Comparison of ENCODE assay signal across 20 cellular contexts in genomic region chr2:150060341-150060740, GRCh38.
DNase-seq lines count a peak whose midpoint lies in the region; ATAC-seq, FAIRE-seq and TF ChIP-seq lines count a peak whose summit lies in the region.
"Had no signal": no experiment of that assay in that cellular context is flagged by ENCODE, and none has a peak within 500 bp of the region (broad histone marks: within the 10 kb centered on the region; RNA-seq: fewer than 3 reads in every experiment).

No MANE protein-coding gene starts in this region.

- DNase-seq in Ammon's horn (ENCODE audit: low spot score), result peak; percentile 15
- DNase-seq in endothelial cell of umbilical vein (ENCODE audit: low read depth, low spot score), result no peak
- DNase-seq in midbrain (lab: John Stamatoyannopoulos, UW), result peak; percentile 54
- no peak for DNase-seq in RCC 7860 (ENCODE audit: low spot score)
- no peak for DNase-seq in stimulated activated naive CD8-positive, alpha-beta T cell treated with anti-CD3 and anti-CD28 coated beads, Interleukin-15, Interleukin-2, amounts not matched to agents 100 U/mL and 50 U/mL, for 24 hours
- DNase-seq in activated T-helper 1 cell treated with anti-CD3 and anti-CD28 coated beads, Interleukin-12 subunit alpha, Interleukin-12 subunit beta, Interleukin-2, Interleukin-4 antibody, amounts not matched to agents 30 ng/mL and 10 ng/mL and 1 ng/mL, durations not matched to agents 14 hours and 24 hours and 36 hours (ENCODE audit: low spot score), result no peak
- DNase-seq: activated CD4-positive, alpha-beta T cell treated with anti-CD3 and anti-CD28 coated beads, Interleukin-2, amount 10 ng/mL, durations not matched to agents 7 days and 5 days; activated CD8-positive, alpha-beta memory T cell treated with anti-CD3 and anti-CD28 coated beads, Interleukin-2, amount 10 ng/mL, durations not matched to agents 7 days and 5 days; HCEC 1CT; heart right ventricle; NCI-H226; PC-3; psoas muscle; SIG-M5; stimulated activated naive B cell treated with anti-CD40 and anti-IgM and Interleukin-4, amounts not matched to agents 10 μg/mL and 1 μg/mL and 100 μg/mL, for 72 hours had no signal

- POLR2A ChIA-PET in endothelial cell of umbilical vein (lab: Charles Lee), result interaction anchor here (0.7 kb wide), 1 partner anchor 300 kb away, joined by 3 read pairs; no protein-coding TSS in a partner anchor

- peak overlapping the region; percentile 22; the same call in 1 of the 2 replicates for H3K27ac ChIP-seq in HUES64 (ENCODE audit: low read depth, low read length)
- H3K27ac ChIP-seq in endothelial cell of umbilical vein (ENCODE audit: insufficient read depth, low read depth, low read length), result no peak overlapping the region
- H3K27ac ChIP-seq: heart right ventricle, psoas muscle had no signal

- WGBS in HUES64, result 33% methylated on average over 1 of the region's 1 CpG

- CTCF ChIA-PET in endothelial cell of umbilical vein (lab: Charles Lee), result interaction anchor here (0.7 to 1.3 kb wide), 2 partner anchors 12 to 262 kb away, joined by 3 to 4 read pairs; no protein-coding TSS in a partner anchor

- H3K36me3 Mint-ChIP-seq in activated T-helper 1 cell treated with anti-CD3 and anti-CD28 coated beads, Interleukin-12 subunit alpha, Interleukin-12 subunit beta, Interleukin-2, Interleukin-4 antibody, amounts not matched to agents 30 ng/mL and 10 ng/mL and 1 ng/mL, durations not matched to agents 14 hours and 24 hours and 36 hours (ENCODE audit: low read depth), result no peaks in the 10 kb centered on the region
- H3K36me3 Mint-ChIP-seq: activated CD8-positive, alpha-beta memory T cell treated with anti-CD3 and anti-CD28 coated beads, Interleukin-2, amount 10 ng/mL, durations not matched to agents 7 days and 5 days; activated naive CD4-positive, alpha-beta T cell treated with anti-CD3 and anti-CD28 coated beads, Interleukin-2, amount 50 U/mL, for 72 hours; stimulated activated naive B cell treated with anti-CD40 and anti-IgM and Interleukin-4, amounts not matched to agents 10 μg/mL and 1 μg/mL and 100 μg/mL, for 72 hours had no signal

- no peak for TF ChIP-seq POLR2A in endothelial cell of umbilical vein (IDR thresholded peaks at IDR 0.05; ENCODE audit: low read depth, low read length)

- intact Hi-C loops in endothelial cell of umbilical vein (cut with micrococcal nuclease), result no loop called here
- intact Hi-C loops in activated T-helper 1 cell treated with anti-CD3 and anti-CD28 coated beads, Interleukin-12 subunit alpha, Interleukin-12 subunit beta, Interleukin-2, Interleukin-4 antibody, amounts not matched to agents 30 ng/mL and 10 ng/mL and 1 ng/mL, durations not matched to agents 14 hours and 24 hours and 36 hours (cut with micrococcal nuclease), result no loop called here

- H3K4me3 ChIP-seq in HUES64 (ENCODE audit: low read length), result no peak overlapping the region
- no peak overlapping the region for H3K4me3 ChIP-seq in endothelial cell of umbilical vein (replicated peaks in 1 of 3; ENCODE audit: insufficient read depth in 1 of 3, low read depth in 1 of 3, low read length in 3 of 3)
- H3K4me3 ChIP-seq: heart right ventricle, psoas muscle had no signal

- no peaks in the 10 kb centered on the region for H3K36me3 ChIP-seq in HUES64 (ENCODE audit: insufficient read depth, low read length)
- no peaks in the 10 kb centered on the region for H3K36me3 ChIP-seq in endothelial cell of umbilical vein (ENCODE audit: control insufficient read depth in 2 of 2, extremely low read depth in 1 of 2, insufficient read depth in 2 of 2, low read length in 2 of 2)
- H3K36me3 ChIP-seq: heart right ventricle had no signal

- peaks cover 23% of the 10 kb centered on the region for H3K4me1 ChIP-seq in HUES64 (ENCODE audit: insufficient read depth, low read length)
- peaks cover 4% of the 10 kb centered on the region for H3K4me1 ChIP-seq in endothelial cell of umbilical vein (ENCODE audit: control insufficient read depth, extremely low read depth, insufficient read depth, low read length)

- no peak for ATAC-seq in GM21367 (IDR thresholded peaks at IDR 0.05; ENCODE audit: unreplicated experiment)
- ATAC-seq in stimulated activated naive CD8-positive, alpha-beta T cell treated with anti-CD3 and anti-CD28 coated beads, Interleukin-15, Interleukin-2, amounts not matched to agents 100 U/mL and 50 U/mL, for 24 hours, result no peak
- ATAC-seq: activated CD8-positive, alpha-beta memory T cell treated with anti-CD3 and anti-CD28 coated beads, Interleukin-2, amount 10 ng/mL, durations not matched to agents 7 days and 5 days; activated naive CD4-positive, alpha-beta T cell treated with anti-CD3 and anti-CD28 coated beads, Interleukin-2, amount 50 U/mL, for 72 hours; heart right ventricle; PC-3; psoas muscle; stimulated activated naive B cell treated with anti-CD40 and anti-IgM and Interleukin-4, amounts not matched to agents 10 μg/mL and 1 μg/mL and 100 μg/mL, for 72 hours had no signal

- H4K20me1 ChIP-seq in endothelial cell of umbilical vein (replicated peaks; ENCODE audit: control insufficient read depth, extremely low read depth, insufficient read depth, low read length), result no peaks in the 10 kb centered on the region

- no peaks in the 10 kb centered on the region for H3K27me3 Mint-ChIP-seq in activated T-helper 1 cell treated with anti-CD3 and anti-CD28 coated beads, Interleukin-12 subunit alpha, Interleukin-12 subunit beta, Interleukin-2, Interleukin-4 antibody, amounts not matched to agents 30 ng/mL and 10 ng/mL and 1 ng/mL, durations not matched to agents 14 hours and 24 hours and 36 hours (ENCODE audit: insufficient read depth)
- H3K27me3 Mint-ChIP-seq: activated CD4-positive, alpha-beta T cell treated with anti-CD3 and anti-CD28 coated beads, Interleukin-2, amount 10 ng/mL, durations not matched to agents 7 days and 5 days; activated CD8-positive, alpha-beta memory T cell treated with anti-CD3 and anti-CD28 coated beads, Interleukin-2, amount 10 ng/mL, durations not matched to agents 7 days and 5 days; stimulated activated naive B cell treated with anti-CD40 and anti-IgM and Interleukin-4, amounts not matched to agents 10 μg/mL and 1 μg/mL and 100 μg/mL, for 72 hours had no signal

- H3K9me1 ChIP-seq in endothelial cell of umbilical vein (replicated peaks; ENCODE audit: control insufficient read depth, extremely low read depth, insufficient read depth, low read length), result no peaks in the 10 kb centered on the region

- H3K9me3 ChIP-seq in HUES64 (ENCODE audit: insufficient read depth, low read depth, low read length) (no peaks in the 10 kb centered on the region), endothelial cell of umbilical vein (replicated peaks; ENCODE audit: control insufficient read depth, insufficient read depth, low read length) (no peaks in the 10 kb centered on the region)
- H3K9me3 ChIP-seq: heart right ventricle, psoas muscle had no signal

- H3K4me3 Mint-ChIP-seq in activated T-helper 1 cell treated with anti-CD3 and anti-CD28 coated beads, Interleukin-12 subunit alpha, Interleukin-12 subunit beta, Interleukin-2, Interleukin-4 antibody, amounts not matched to agents 30 ng/mL and 10 ng/mL and 1 ng/mL, durations not matched to agents 14 hours and 24 hours and 36 hours, result no peak overlapping the region
- H3K4me3 Mint-ChIP-seq: activated CD4-positive, alpha-beta T cell treated with anti-CD3 and anti-CD28 coated beads, Interleukin-2, amount 10 ng/mL, durations not matched to agents 7 days and 5 days; activated CD8-positive, alpha-beta memory T cell treated with anti-CD3 and anti-CD28 coated beads, Interleukin-2, amount 10 ng/mL, durations not matched to agents 7 days and 5 days; stimulated activated naive B cell treated with anti-CD40 and anti-IgM and Interleukin-4, amounts not matched to agents 10 μg/mL and 1 μg/mL and 100 μg/mL, for 72 hours had no signal

- H3K79me2 ChIP-seq in endothelial cell of umbilical vein (ENCODE audit: control insufficient read depth, insufficient read depth, low read length), result no peaks in the 10 kb centered on the region

- H3K9ac ChIP-seq in HUES64 (ENCODE audit: low read depth, low read length) (no peak overlapping the region), endothelial cell of umbilical vein (replicated peaks; ENCODE audit: extremely low read depth, insufficient read depth, low read length) (no peak overlapping the region)

- dilution Hi-C loops in endothelial cell of umbilical vein (cut with MboI; ENCODE audit: extremely low pct_ligation_motif_present, low sequenced_read_pairs), result no loop called here

- no peak overlapping the region for H3K27ac Mint-ChIP-seq in activated T-helper 1 cell treated with anti-CD3 and anti-CD28 coated beads, Interleukin-12 subunit alpha, Interleukin-12 subunit beta, Interleukin-2, Interleukin-4 antibody, amounts not matched to agents 30 ng/mL and 10 ng/mL and 1 ng/mL, durations not matched to agents 14 hours and 24 hours and 36 hours
- H3K27ac Mint-ChIP-seq: activated CD4-positive, alpha-beta T cell treated with anti-CD3 and anti-CD28 coated beads, Interleukin-2, amount 10 ng/mL, durations not matched to agents 7 days and 5 days; activated CD8-positive, alpha-beta memory T cell treated with anti-CD3 and anti-CD28 coated beads, Interleukin-2, amount 10 ng/mL, durations not matched to agents 7 days and 5 days; activated naive CD4-positive, alpha-beta T cell treated with anti-CD3 and anti-CD28 coated beads, Interleukin-2, amount 50 U/mL, for 72 hours; stimulated activated naive B cell treated with anti-CD40 and anti-IgM and Interleukin-4, amounts not matched to agents 10 μg/mL and 1 μg/mL and 100 μg/mL, for 72 hours had no signal

- no peak for TF ChIP-seq CTCF in endothelial cell of umbilical vein (IDR thresholded peaks at IDR 0.05; ENCODE audit: extremely low read depth in 1 of 2, insufficient read depth in 1 of 2, low read depth in 1 of 2, low read length in 2 of 2)

- H3K4me1 Mint-ChIP-seq in activated T-helper 1 cell treated with anti-CD3 and anti-CD28 coated beads, Interleukin-12 subunit alpha, Interleukin-12 subunit beta, Interleukin-2, Interleukin-4 antibody, amounts not matched to agents 30 ng/mL and 10 ng/mL and 1 ng/mL, durations not matched to agents 14 hours and 24 hours and 36 hours (ENCODE audit: low read depth), result no peaks in the 10 kb centered on the region
- H3K4me1 Mint-ChIP-seq: activated CD4-positive, alpha-beta T cell treated with anti-CD3 and anti-CD28 coated beads, Interleukin-2, amount 10 ng/mL, durations not matched to agents 7 days and 5 days; activated CD8-positive, alpha-beta memory T cell treated with anti-CD3 and anti-CD28 coated beads, Interleukin-2, amount 10 ng/mL, durations not matched to agents 7 days and 5 days; stimulated activated naive B cell treated with anti-CD40 and anti-IgM and Interleukin-4, amounts not matched to agents 10 μg/mL and 1 μg/mL and 100 μg/mL, for 72 hours had no signal

- no TSS peak for BruUV-seq in endothelial cell of umbilical vein (replicated peaks; lab: Mats Ljungman, UMichigan)

- FAIRE-seq in endothelial cell of umbilical vein (lab: Jason Lieb, UNC) (peak; percentile 26), RCC 7860 (lab: Jason Lieb, UNC) (no peak)
- FAIRE-seq: islet of Langerhans, small intestine had no signal

- no peak overlapping the region for H2AFZ ChIP-seq in endothelial cell of umbilical vein (ENCODE audit: low read depth, low read length)

- no peak overlapping the region for H3K4me2 ChIP-seq in endothelial cell of umbilical vein (ENCODE audit: insufficient read depth, low read length)

- H3K27me3 ChIP-seq in HUES64 (ENCODE audit: insufficient read depth, low read length) (no peaks in the 10 kb centered on the region), endothelial cell of umbilical vein (ENCODE audit: control insufficient read depth in 2 of 2, insufficient read depth in 2 of 2, low read length in 2 of 2) (no peaks in the 10 kb centered on the region)
- H3K27me3 ChIP-seq: heart right ventricle had no signal

- H3K9me3 Mint-ChIP-seq in activated T-helper 1 cell treated with anti-CD3 and anti-CD28 coated beads, Interleukin-12 subunit alpha, Interleukin-12 subunit beta, Interleukin-2, Interleukin-4 antibody, amounts not matched to agents 30 ng/mL and 10 ng/mL and 1 ng/mL, durations not matched to agents 14 hours and 24 hours and 36 hours, result no peaks in the 10 kb centered on the region
- H3K9me3 Mint-ChIP-seq: activated CD4-positive, alpha-beta T cell treated with anti-CD3 and anti-CD28 coated beads, Interleukin-2, amount 10 ng/mL, durations not matched to agents 7 days and 5 days had no signal

Comparison
In these comparisons a context has a peak if more than half of its experiments do, and no peak if none do; other contexts are left out.
1. DNase-seq: peak in Ammon's horn (single experiment) and midbrain (single experiment); none in endothelial cell of umbilical vein (single experiment), RCC 7860 (single experiment), stimulated activated naive CD8-positive, alpha-beta T cell treated with anti-CD3 and anti-CD28 coated beads, Interleukin-15, Interleukin-2, amounts not matched to agents 100 U/mL and 50 U/mL, for 24 hours (single experiment) and activated T-helper 1 cell treated with anti-CD3 and anti-CD28 coated beads, Interleukin-12 subunit alpha, Interleukin-12 subunit beta, Interleukin-2, Interleukin-4 antibody, amounts not matched to agents 30 ng/mL and 10 ng/mL and 1 ng/mL, durations not matched to agents 14 hours and 24 hours and 36 hours (single experiment).